ENCODE assay signal across 25 cellular contexts in genomic region chr2:135573620-135574019, GRCh38. TPM values are rescaled to one million over a fixed set of nuclear protein-coding genes. Genes with fewer than 3 reads are reported as not detected.
DNase-seq lines count a peak whose midpoint lies in the region; ATAC-seq and TF ChIP-seq lines count a peak whose summit lies in the region.
"Had no signal": no experiment of that assay in that cellular context is flagged by ENCODE, and none has a peak within 500 bp of the region (broad histone marks: within the 10 kb centered on the region; RNA-seq: fewer than 3 reads in every experiment).

No MANE protein-coding gene starts in this region.

- ATAC-seq in SK-N-SH treated with all-trans-retinoic acid at 6 μM for 48 hours (no peak), foreskin keratinocyte (no peak), HG03442 (IDR thresholded peaks at IDR 0.05; ENCODE audit: unreplicated experiment) (no peak)
- ATAC-seq: activated CD8-positive, alpha-beta memory T cell treated with anti-CD3 and anti-CD28 coated beads, Interleukin-2, amount 10 ng/mL, durations not matched to agents 7 days and 5 days; GM23338; heart left ventricle; Right ventricle myocardium inferior had no signal

- H3K27me3 ChIP-seq in SK-N-SH (ENCODE audit: insufficient read depth) (no peaks in the 10 kb centered on the region), foreskin keratinocyte (no peaks in the 10 kb centered on the region)
- H3K27me3 ChIP-seq: heart left ventricle, thyroid gland had no signal

- H2AFZ ChIP-seq in SK-N-SH (ENCODE audit: low read depth) = no peak overlapping the region
- H2AFZ ChIP-seq: GM23338 had no signal

- H3K4me2 ChIP-seq in SK-N-SH = no peak overlapping the region
- H3K4me2 ChIP-seq: GM23338 had no signal

- in situ Hi-C loops in astrocyte of the spinal cord (cut with HindIII; ENCODE audit: low sequenced_read_pairs) = no loop called here

- no peak for DNase-seq in SK-N-SH
- DNase-seq in astrocyte of the spinal cord (ENCODE audit: low read depth, low spot score) = no peak
- no peak for DNase-seq in foreskin keratinocyte
- no peak for DNase-seq in stimulated activated CD4-positive, alpha-beta T cell treated with anti-CD3 and anti-CD28 coated beads, Interleukin-2, amount 100 ng/mL, for 24 hours
- no peak for DNase-seq in SW480 (ENCODE audit: low spot score)
- DNase-seq in SHP77 treated with DMSO at 0.1 percent for 48 hours (lab: John Stamatoyannopoulos, UW) = no peak
- DNase-seq: activated CD4-positive, alpha-beta T cell treated with anti-CD3 and anti-CD28 coated beads for 48 hours; activated CD8-positive, alpha-beta memory T cell treated with anti-CD3 and anti-CD28 coated beads, Interleukin-2, amount 10 ng/mL, durations not matched to agents 7 days and 5 days; AML-193; aorta; DMS79 treated with DMSO at 0.1 percent for 48 hours; effector memory CD4-positive, alpha-beta T cell; heart left ventricle; IMR-90; mesendoderm; naive B cell; NCI-H146; stimulated activated CD4-positive, alpha-beta T cell treated with anti-CD3 and anti-CD28 coated beads, Interleukin-12 subunit alpha, Interleukin-12 subunit beta, amount 100 ng/mL, for 4 hours; thyroid gland had no signal

- no peaks in the 10 kb centered on the region for H3K9me2 ChIP-seq in SK-N-SH

- POLR2A ChIA-PET in SK-N-SH (lab: Yijun Ruan, JAX) = no interaction called here

- 100% methylated on average over 1 of the region's 1 CpG for WGBS in SK-N-SH (ENCODE audit: low lambda C conversion rate)

- peaks cover 13% of the 10 kb centered on the region; the same call in 1 of the 2 replicates for H3K79me2 ChIP-seq in SK-N-SH (ENCODE audit: insufficient read depth)

- CTCF ChIA-PET in SK-N-SH (lab: Yijun Ruan, JAX) = interaction anchor here (0.9 to 2.1 kb wide), 4 partner anchors 13 to 140 kb away, joined by 3 to 12 read pairs (median 4); no protein-coding TSS in a partner anchor

- H3K36me3 ChIP-seq in SK-N-SH (replicated peaks in 1 of 2; ENCODE audit: control insufficient read depth in 1 of 2, insufficient read depth in 2 of 2, low read length in 1 of 2) = peaks cover 0 to 12% of the 10 kb centered on the region in 2 experiments

- H3K9ac ChIP-seq in SK-N-SH = no peak overlapping the region

- H3K4me1 ChIP-seq in SK-N-SH (ENCODE audit: control insufficient read depth in 1 of 2, insufficient read depth in 2 of 2, low read depth in 1 of 2, low read length in 1 of 2) (no peaks in the 10 kb centered on the region), foreskin keratinocyte (no peaks in the 10 kb centered on the region)
- H3K4me1 ChIP-seq: heart left ventricle, thyroid gland had no signal

- H3K27ac ChIP-seq in SK-N-SH (ENCODE audit: low read depth in 2 of 2, low read length in 1 of 2) = no peak overlapping the region
- H3K27ac ChIP-seq in foreskin keratinocyte = no peak overlapping the region
- H3K27ac ChIP-seq: 22Rv1, heart left ventricle, HL-60, thyroid gland had no signal

- H4K20me1 ChIP-seq in SK-N-SH (ENCODE audit: insufficient read depth) = no peaks in the 10 kb centered on the region; the same call in 1 of the 2 replicates

- H3F3A ChIP-seq in SK-N-SH (replicated peaks; ENCODE audit: insufficient read depth) = peaks cover 8% of the 10 kb centered on the region

- TF ChIP-seq RAD21 in SK-N-SH (IDR thresholded peaks at IDR 0.05; ENCODE audit: low read length) = peak; percentile 15; the same call in 1 of the 2 replicates

- H3K4me3 ChIP-seq in SK-N-SH (ENCODE audit: low read depth in 2 of 2, low read length in 1 of 2) (no peak overlapping the region), astrocyte of the spinal cord (ENCODE audit: low read depth, low read length) (no peak overlapping the region)
- H3K4me3 ChIP-seq: GM23338, heart left ventricle, thyroid gland had no signal

- TF ChIP-seq CTCF in SK-N-SH (IDR thresholded peaks at IDR 0.05) = peak; percentile 25
- peak; percentile 8 for TF ChIP-seq CTCF in astrocyte of the spinal cord (IDR thresholded peaks at IDR 0.05; ENCODE audit: low read depth, low read length)
- TF ChIP-seq CTCF in foreskin keratinocyte (conservative IDR thresholded peaks at IDR 0.05) = peak; percentile 37

- no peaks in the 10 kb centered on the region for H3K9me3 ChIP-seq in SK-N-SH
- H3K9me3 ChIP-seq: heart left ventricle, thyroid gland had no signal

- no peak for TF ChIP-seq EP300 in SK-N-SH (IDR thresholded peaks at IDR 0.05; ENCODE audit: borderline replicate concordance in 1 of 2, low read depth in 1 of 2, low read length in 1 of 2)

TF ChIP-seq in SK-N-SH, 30 proteins besides CTCF, POLR2A, EP300 and RAD21:
- no peak for TF ChIP-seq ELF1 (IDR thresholded peaks at IDR 0.05)
- no peak for TF ChIP-seq GATA2 (CRISPR knock-in tag; IDR thresholded peaks at IDR 0.05)
- TF ChIP-seq NFIC (IDR thresholded peaks at IDR 0.05; ENCODE audit: borderline replicate concordance) = no peak
- no peak for TF ChIP-seq GABPA (IDR thresholded peaks at IDR 0.05; ENCODE audit: low read depth)
- no peak for TF ChIP-seq JUND (IDR thresholded peaks at IDR 0.05)
- no peak for TF ChIP-seq RXRA (IDR thresholded peaks at IDR 0.05; ENCODE audit: borderline replicate concordance, low read depth)
- no peak for TF ChIP-seq EZH2phosphoT487 (IDR thresholded peaks at IDR 0.05; ENCODE audit: borderline replicate concordance, low read depth)
- TF ChIP-seq TAF1 (IDR thresholded peaks at IDR 0.05; ENCODE audit: borderline replicate concordance, low read depth, low read length) = no peak
- no peak for TF ChIP-seq MXI1 (IDR thresholded peaks at IDR 0.05; ENCODE audit: low read depth, low read length)
- no peak for TF ChIP-seq FOXM1 (IDR thresholded peaks at IDR 0.05; ENCODE audit: low read depth)
- no peak for TF ChIP-seq SMC3 (IDR thresholded peaks at IDR 0.05; ENCODE audit: low read depth, low read length)
TF ChIP-seq in SK-N-SH: peak in this region for 0.

TF ChIP-seq in SK-N-SH treated with all-trans-retinoic acid at 6 μM for 48 hours, 23 proteins besides CTCF, POLR2A, EP300 and RAD21 (continues in another document):
- TF ChIP-seq, protein P1, sequence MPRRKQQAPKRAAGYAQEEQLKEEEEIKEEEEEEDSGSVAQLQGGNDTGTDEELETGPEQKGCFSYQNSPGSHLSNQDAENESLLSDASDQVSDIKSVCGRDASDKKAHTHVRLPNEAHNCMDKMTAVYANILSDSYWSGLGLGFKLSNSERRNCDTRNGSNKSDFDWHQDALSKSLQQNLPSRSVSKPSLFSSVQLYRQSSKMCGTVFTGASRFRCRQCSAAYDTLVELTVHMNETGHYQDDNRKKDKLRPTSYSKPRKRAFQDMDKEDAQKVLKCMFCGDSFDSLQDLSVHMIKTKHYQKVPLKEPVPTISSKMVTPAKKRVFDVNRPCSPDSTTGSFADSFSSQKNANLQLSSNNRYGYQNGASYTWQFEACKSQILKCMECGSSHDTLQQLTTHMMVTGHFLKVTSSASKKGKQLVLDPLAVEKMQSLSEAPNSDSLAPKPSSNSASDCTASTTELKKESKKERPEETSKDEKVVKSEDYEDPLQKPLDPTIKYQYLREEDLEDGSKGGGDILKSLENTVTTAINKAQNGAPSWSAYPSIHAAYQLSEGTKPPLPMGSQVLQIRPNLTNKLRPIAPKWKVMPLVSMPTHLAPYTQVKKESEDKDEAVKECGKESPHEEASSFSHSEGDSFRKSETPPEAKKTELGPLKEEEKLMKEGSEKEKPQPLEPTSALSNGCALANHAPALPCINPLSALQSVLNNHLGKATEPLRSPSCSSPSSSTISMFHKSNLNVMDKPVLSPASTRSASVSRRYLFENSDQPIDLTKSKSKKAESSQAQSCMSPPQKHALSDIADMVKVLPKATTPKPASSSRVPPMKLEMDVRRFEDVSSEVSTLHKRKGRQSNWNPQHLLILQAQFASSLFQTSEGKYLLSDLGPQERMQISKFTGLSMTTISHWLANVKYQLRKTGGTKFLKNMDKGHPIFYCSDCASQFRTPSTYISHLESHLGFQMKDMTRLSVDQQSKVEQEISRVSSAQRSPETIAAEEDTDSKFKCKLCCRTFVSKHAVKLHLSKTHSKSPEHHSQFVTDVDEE (CRISPR knock-in tag; IDR thresholded peaks at IDR 0.05) = no peak
- TF ChIP-seq SNAI2 (CRISPR knock-in tag; IDR thresholded peaks at IDR 0.05) (no peak), CSDC2 (CRISPR knock-in tag; IDR thresholded peaks at IDR 0.05) (no peak), CSRNP3 (CRISPR knock-in tag; IDR thresholded peaks at IDR 0.05) (no peak), RARB (CRISPR knock-in tag; IDR thresholded peaks at IDR 0.05) (no peak), ZFP30 (CRISPR knock-in tag; IDR thresholded peaks at IDR 0.05) (no peak)
- TF ChIP-seq, protein P2, sequence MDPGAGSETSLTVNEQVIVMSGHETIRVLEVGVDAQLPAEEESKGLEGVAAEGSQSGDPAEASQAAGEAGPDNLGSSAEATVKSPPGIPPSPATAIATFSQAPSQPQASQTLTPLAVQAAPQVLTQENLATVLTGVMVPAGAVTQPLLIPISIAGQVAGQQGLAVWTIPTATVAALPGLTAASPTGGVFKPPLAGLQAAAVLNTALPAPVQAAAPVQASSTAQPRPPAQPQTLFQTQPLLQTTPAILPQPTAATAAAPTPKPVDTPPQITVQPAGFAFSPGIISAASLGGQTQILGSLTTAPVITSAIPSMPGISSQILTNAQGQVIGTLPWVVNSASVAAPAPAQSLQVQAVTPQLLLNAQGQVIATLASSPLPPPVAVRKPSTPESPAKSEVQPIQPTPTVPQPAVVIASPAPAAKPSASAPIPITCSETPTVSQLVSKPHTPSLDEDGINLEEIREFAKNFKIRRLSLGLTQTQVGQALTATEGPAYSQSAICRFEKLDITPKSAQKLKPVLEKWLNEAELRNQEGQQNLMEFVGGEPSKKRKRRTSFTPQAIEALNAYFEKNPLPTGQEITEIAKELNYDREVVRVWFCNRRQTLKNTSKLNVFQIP (CRISPR knock-in tag; IDR thresholded peaks at IDR 0.05; ENCODE audit: borderline replicate concordance, low read depth) = no peak

RNA-seq across cellular contexts. Expression of gene R3HDM1, which starts 42.3 kb away (rescaled TPM):
- polyA plus RNA-seq in SK-N-SH (2012; rRNA removed) = 38.2 and 56.8 TPM in 2 replicates
- polyA plus RNA-seq in SK-N-SH (2012; cell fraction: cytosol; rRNA removed) = 29.3 and 38.9 TPM in 2 replicates
- 24.3 and 45.2 TPM in 2 replicates for polyA plus RNA-seq in SK-N-SH (2012; cell fraction: nucleus; rRNA removed)
- total RNA-seq in foreskin keratinocyte = 31.7 and 38.4 TPM in 2 replicates
- polyA plus RNA-seq in foreskin keratinocyte = 14.6 and 18.6 TPM in 2 replicates

RNA-seq across cellular contexts. Expression of gene ZRANB3, which starts 42.6 kb away (rescaled TPM):
- 4.1 and 5.6 TPM in 2 replicates for polyA plus RNA-seq in SK-N-SH (2012; rRNA removed)
- polyA plus RNA-seq in SK-N-SH (2012; cell fraction: cytosol; rRNA removed) = 6.1 and 6.2 TPM in 2 replicates
- polyA plus RNA-seq in SK-N-SH (2012; cell fraction: nucleus; rRNA removed) = 1.5 and 3.9 TPM in 2 replicates
- 6.7 and 8.0 TPM in 2 replicates for total RNA-seq in foreskin keratinocyte
- 4.9 and 6.6 TPM in 2 replicates for polyA plus RNA-seq in foreskin keratinocyte
